ENCODE assay signal across 1 cellular context in the genomic region with DNA sequence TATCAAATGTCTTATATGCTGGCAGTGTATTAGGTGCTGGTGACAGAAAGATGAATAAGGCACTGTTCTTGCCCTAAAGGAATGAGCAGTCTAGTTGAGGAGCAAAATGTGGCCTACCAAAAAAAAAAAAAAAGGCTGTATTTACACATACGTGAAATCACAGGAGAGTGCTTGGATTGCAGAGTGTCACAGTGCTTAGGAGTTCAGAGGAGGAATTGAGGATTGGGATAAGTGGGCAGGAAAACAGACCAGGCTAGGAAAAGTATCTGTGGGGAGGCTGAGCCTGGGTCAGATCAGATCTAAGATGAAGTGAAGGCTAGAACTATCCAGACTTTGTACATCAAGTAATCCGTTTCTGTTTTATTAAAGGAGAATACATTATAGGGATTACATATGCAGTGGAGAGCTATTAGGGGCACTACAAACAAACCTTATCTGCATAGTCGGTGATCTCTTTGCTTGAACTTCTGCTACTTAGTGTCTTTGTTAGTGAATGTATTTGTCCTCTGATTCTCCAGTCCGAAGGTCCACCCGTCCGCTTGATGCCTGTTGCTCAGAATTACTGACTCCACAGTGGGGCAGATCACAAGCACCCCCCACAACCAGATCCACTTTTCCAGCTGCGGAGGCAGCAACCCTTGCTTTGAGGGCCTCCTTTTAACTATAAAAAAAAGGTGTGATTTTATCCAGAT.
TF ChIP-seq lines count a peak whose summit lies in the region.

No MANE protein-coding gene starts in this region.

TF ChIP-seq in HepG2, 621 proteins besides CTCF, POLR2A, EP300 and RAD21 (continued from another document and continues in another):
- TF ChIP-seq MBD4 (IDR thresholded peaks at IDR 0.05; ENCODE audit: borderline replicate concordance, low read length) (0 out of 2 replicates have a peak, but pooled peaks have one; percentile 24), ZNF205 (CRISPR knock-in tag; IDR thresholded peaks at IDR 0.05) (no peak), ZNF121 (CRISPR knock-in tag; IDR thresholded peaks at IDR 0.05) (no peak), ZNF740 (CRISPR knock-in tag; IDR thresholded peaks at IDR 0.05) (peak; percentile 95), SOX6 (IDR thresholded peaks at IDR 0.05) (no peak), SOX6 (CRISPR knock-in tag; IDR thresholded peaks at IDR 0.05) (peak; percentile 78; the same call in 1 of the 2 replicates), ZNF564 (CRISPR knock-in tag; IDR thresholded peaks at IDR 0.05) (no peak), MEF2D (CRISPR knock-in tag; IDR thresholded peaks at IDR 0.05) (no peak), SALL1 (CRISPR knock-in tag; IDR thresholded peaks at IDR 0.05) (peak; percentile 79), ZNF264 (CRISPR knock-in tag; IDR thresholded peaks at IDR 0.05) (0 out of 2 replicates have a peak, but pooled peaks have one; percentile 41), ZNF609 (CRISPR knock-in tag; IDR thresholded peaks at IDR 0.05; ENCODE audit: borderline replicate concordance) (peak; percentile 47; the same call in 1 of the 2 replicates), ZNF501 (CRISPR knock-in tag; IDR thresholded peaks at IDR 0.05) (0 out of 2 replicates have a peak, but pooled peaks have one; percentile 13), GATAD2A (CRISPR knock-in tag; IDR thresholded peaks at IDR 0.05) (peak; percentile 67; the same call in 1 of the 2 replicates), AKAP8 (CRISPR knock-in tag; IDR thresholded peaks at IDR 0.05) (peak; percentile 24; the same call in 1 of the 2 replicates), ZNF614 (CRISPR knock-in tag; IDR thresholded peaks at IDR 0.05; ENCODE audit: borderline replicate concordance) (0 out of 2 replicates have a peak, but pooled peaks have one; percentile 33), CREM (IDR thresholded peaks at IDR 0.05) (peak; percentile 52; the same call in 1 of the 2 replicates), CREM (CRISPR knock-in tag; IDR thresholded peaks at IDR 0.05) (no peak), FOXP4 (CRISPR knock-in tag; IDR thresholded peaks at IDR 0.05) (peak; percentile 68), ISL2 (CRISPR knock-in tag; IDR thresholded peaks at IDR 0.05) (peak; percentile 72), HDAC1 (CRISPR knock-in tag; IDR thresholded peaks at IDR 0.05) (peak; percentile 62; the same call in 1 of the 2 replicates), ATF2 (CRISPR knock-in tag; IDR thresholded peaks at IDR 0.05) (0 out of 2 replicates have a peak, but pooled peaks have one; percentile 13), U2AF2 (IDR thresholded peaks at IDR 0.05; ENCODE audit: low read depth, low read length) (no peak), RFXAP (CRISPR knock-in tag; IDR thresholded peaks at IDR 0.05; ENCODE audit: borderline replicate concordance) (0 out of 2 replicates have a peak, but pooled peaks have one; percentile 30), SOX13 (IDR thresholded peaks at IDR 0.05) (0 out of 2 replicates have a peak, but pooled peaks have one; percentile 17), SOX13 (CRISPR knock-in tag; conservative IDR thresholded peaks at IDR 0.05 in 1 of 2, IDR thresholded peaks at IDR 0.05 in 1 of 2) (peak in 1 of 2 experiments; percentile 60; a peak in 2 of 4 replicates), FOXO1 (CRISPR knock-in tag; IDR thresholded peaks at IDR 0.05) (peak; percentile 29; the same call in 1 of the 2 replicates), ZFP41 (CRISPR knock-in tag; IDR thresholded peaks at IDR 0.05; ENCODE audit: borderline replicate concordance) (no peak), THAP11 (CRISPR knock-in tag; IDR thresholded peaks at IDR 0.05) (no peak), ZNF180 (CRISPR knock-in tag; IDR thresholded peaks at IDR 0.05; ENCODE audit: borderline replicate concordance, low read depth) (no peak), ZBTB38 (CRISPR knock-in tag; IDR thresholded peaks at IDR 0.05) (0 out of 2 replicates have a peak, but pooled peaks have one; percentile 45), PHF21A (CRISPR knock-in tag; IDR thresholded peaks at IDR 0.05) (peak; percentile 59), NONO (IDR thresholded peaks at IDR 0.05) (no peak), NONO (CRISPR knock-in tag; conservative IDR thresholded peaks at IDR 0.05) (0 out of 2 replicates have a peak, but pooled peaks have one; percentile 25), SALL2 (CRISPR knock-in tag; IDR thresholded peaks at IDR 0.05) (0 out of 2 replicates have a peak, but pooled peaks have one; percentile 58), NCOR1 (IDR thresholded peaks at IDR 0.05; ENCODE audit: borderline replicate concordance, low read length) (peak; percentile 86; the same call in 1 of the 2 replicates), FOXJ3 (CRISPR knock-in tag; IDR thresholded peaks at IDR 0.05; ENCODE audit: borderline replicate concordance) (peak; percentile 41; the same call in 1 of the 2 replicates), ZFP1 (CRISPR knock-in tag; IDR thresholded peaks at IDR 0.05) (no peak), HOXD1 (CRISPR knock-in tag; IDR thresholded peaks at IDR 0.05) (0 out of 2 replicates have a peak, but pooled peaks have one; percentile 27), NR2F6 (IDR thresholded peaks at IDR 0.05) (peak; percentile 33; the same call in 1 of the 2 replicates), NR2F6 (CRISPR knock-in tag; IDR thresholded peaks at IDR 0.05) (no peak), HMG20A (CRISPR knock-in tag; IDR thresholded peaks at IDR 0.05; ENCODE audit: borderline replicate concordance) (peak; percentile 24; the same call in 1 of the 2 replicates), SAP130 (CRISPR knock-in tag; IDR thresholded peaks at IDR 0.05; ENCODE audit: low read depth) (0 out of 2 replicates have a peak, but pooled peaks have one; percentile 25), ONECUT2 (CRISPR knock-in tag; IDR thresholded peaks at IDR 0.05) (0 out of 2 replicates have a peak, but pooled peaks have one; percentile 29), HES4 (CRISPR knock-in tag; IDR thresholded peaks at IDR 0.05; ENCODE audit: borderline replicate concordance) (no peak), ZNF260 (CRISPR knock-in tag; IDR thresholded peaks at IDR 0.05; ENCODE audit: borderline replicate concordance, low read depth) (no peak), HMG20B (CRISPR knock-in tag; conservative IDR thresholded peaks at IDR 0.05) (no peak), TEAD3 (CRISPR knock-in tag; optimal IDR thresholded peaks at IDR 0.05; ENCODE audit: borderline replicate concordance) (peak; percentile 47), ZNF670 (CRISPR knock-in tag; IDR thresholded peaks at IDR 0.05; ENCODE audit: borderline replicate concordance) (0 out of 2 replicates have a peak, but pooled peaks have one; percentile 51), TAF1 (CRISPR knock-in tag; IDR thresholded peaks at IDR 0.05) (no peak), RARA (CRISPR knock-in tag; IDR thresholded peaks at IDR 0.05) (0 out of 2 replicates have a peak, but pooled peaks have one; percentile 22), NFIC (IDR thresholded peaks at IDR 0.05; ENCODE audit: low read length) (peak; percentile 43; the same call in 1 of the 2 replicates), ZKSCAN8 (CRISPR knock-in tag; IDR thresholded peaks at IDR 0.05; ENCODE audit: borderline replicate concordance) (0 out of 2 replicates have a peak, but pooled peaks have one; percentile 8)
- TF ChIP-seq, protein P1, sequence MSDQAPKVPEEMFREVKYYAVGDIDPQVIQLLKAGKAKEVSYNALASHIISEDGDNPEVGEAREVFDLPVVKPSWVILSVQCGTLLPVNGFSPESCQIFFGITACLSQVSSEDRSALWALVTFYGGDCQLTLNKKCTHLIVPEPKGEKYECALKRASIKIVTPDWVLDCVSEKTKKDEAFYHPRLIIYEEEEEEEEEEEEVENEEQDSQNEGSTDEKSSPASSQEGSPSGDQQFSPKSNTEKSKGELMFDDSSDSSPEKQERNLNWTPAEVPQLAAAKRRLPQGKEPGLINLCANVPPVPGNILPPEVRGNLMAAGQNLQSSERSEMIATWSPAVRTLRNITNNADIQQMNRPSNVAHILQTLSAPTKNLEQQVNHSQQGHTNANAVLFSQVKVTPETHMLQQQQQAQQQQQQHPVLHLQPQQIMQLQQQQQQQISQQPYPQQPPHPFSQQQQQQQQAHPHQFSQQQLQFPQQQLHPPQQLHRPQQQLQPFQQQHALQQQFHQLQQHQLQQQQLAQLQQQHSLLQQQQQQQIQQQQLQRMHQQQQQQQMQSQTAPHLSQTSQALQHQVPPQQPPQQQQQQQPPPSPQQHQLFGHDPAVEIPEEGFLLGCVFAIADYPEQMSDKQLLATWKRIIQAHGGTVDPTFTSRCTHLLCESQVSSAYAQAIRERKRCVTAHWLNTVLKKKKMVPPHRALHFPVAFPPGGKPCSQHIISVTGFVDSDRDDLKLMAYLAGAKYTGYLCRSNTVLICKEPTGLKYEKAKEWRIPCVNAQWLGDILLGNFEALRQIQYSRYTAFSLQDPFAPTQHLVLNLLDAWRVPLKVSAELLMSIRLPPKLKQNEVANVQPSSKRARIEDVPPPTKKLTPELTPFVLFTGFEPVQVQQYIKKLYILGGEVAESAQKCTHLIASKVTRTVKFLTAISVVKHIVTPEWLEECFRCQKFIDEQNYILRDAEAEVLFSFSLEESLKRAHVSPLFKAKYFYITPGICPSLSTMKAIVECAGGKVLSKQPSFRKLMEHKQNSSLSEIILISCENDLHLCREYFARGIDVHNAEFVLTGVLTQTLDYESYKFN (CRISPR knock-in tag; conservative IDR thresholded peaks at IDR 0.05) = peak; percentile 78
- TF ChIP-seq, protein P2, sequence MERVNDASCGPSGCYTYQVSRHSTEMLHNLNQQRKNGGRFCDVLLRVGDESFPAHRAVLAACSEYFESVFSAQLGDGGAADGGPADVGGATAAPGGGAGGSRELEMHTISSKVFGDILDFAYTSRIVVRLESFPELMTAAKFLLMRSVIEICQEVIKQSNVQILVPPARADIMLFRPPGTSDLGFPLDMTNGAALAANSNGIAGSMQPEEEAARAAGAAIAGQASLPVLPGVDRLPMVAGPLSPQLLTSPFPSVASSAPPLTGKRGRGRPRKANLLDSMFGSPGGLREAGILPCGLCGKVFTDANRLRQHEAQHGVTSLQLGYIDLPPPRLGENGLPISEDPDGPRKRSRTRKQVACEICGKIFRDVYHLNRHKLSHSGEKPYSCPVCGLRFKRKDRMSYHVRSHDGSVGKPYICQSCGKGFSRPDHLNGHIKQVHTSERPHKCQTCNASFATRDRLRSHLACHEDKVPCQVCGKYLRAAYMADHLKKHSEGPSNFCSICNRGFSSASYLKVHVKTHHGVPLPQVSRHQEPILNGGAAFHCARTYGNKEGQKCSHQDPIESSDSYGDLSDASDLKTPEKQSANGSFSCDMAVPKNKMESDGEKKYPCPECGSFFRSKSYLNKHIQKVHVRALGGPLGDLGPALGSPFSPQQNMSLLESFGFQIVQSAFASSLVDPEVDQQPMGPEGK (CRISPR knock-in tag; IDR thresholded peaks at IDR 0.05) = peak; percentile 68
